Comparison of ENCODE assay signal across 34 cellular contexts in genomic region chr12:99213047-99213446, GRCh38.
DNase-seq lines count a peak whose midpoint lies in the region; TF ChIP-seq lines count a peak whose summit lies in the region.
"Had no signal": no experiment of that assay in that cellular context is flagged by ENCODE, and none has a peak within 500 bp of the region (broad histone marks: within the 10 kb centered on the region; RNA-seq: fewer than 3 reads in every experiment).

No MANE protein-coding gene starts in this region.

- no peak overlapping the region for H3K9ac ChIP-seq in Karpas-422 (ENCODE audit: low read length)
- H3K9ac ChIP-seq: BLaER1; BLaER1 treated with 17β-estradiol and CSF1 and Interleukin-3, amounts not matched to agents 10 nM and 100 nM had no signal

- WGBS in hepatocyte (ENCODE audit: low lambda C conversion rate, missing lambda C conversion rate), result 82% methylated on average over 5 of the region's 5 CpGs

- no peaks in the 10 kb centered on the region for H4K20me1 ChIP-seq in Karpas-422 (ENCODE audit: insufficient read depth, low read depth, low read length)
- no peaks in the 10 kb centered on the region for H4K20me1 ChIP-seq in hepatocyte (ENCODE audit: insufficient read depth, poor library complexity, severe bottlenecking)
- H4K20me1 ChIP-seq: BLaER1; BLaER1 treated with 17β-estradiol and CSF1 and Interleukin-3, amounts not matched to agents 10 nM and 100 nM had no signal

- H3K27ac Mint-ChIP-seq in activated naive CD8-positive, alpha-beta T cell treated with anti-CD3 and anti-CD28 coated beads for 36 hours, result no peak overlapping the region
- H3K27ac Mint-ChIP-seq: B cell; CD14-positive monocyte; CD4-positive, alpha-beta T cell; CD4-positive, CD25-positive, alpha-beta regulatory T cell; CD8-positive, alpha-beta memory T cell; CD8-positive, alpha-beta T cell had no signal

- no peaks in the 10 kb centered on the region for H3K27me3 Mint-ChIP-seq in activated naive CD8-positive, alpha-beta T cell treated with anti-CD3 and anti-CD28 coated beads for 36 hours
- H3K27me3 Mint-ChIP-seq: B cell; CD4-positive, alpha-beta memory T cell; CD4-positive, alpha-beta T cell; CD4-positive, CD25-positive, alpha-beta regulatory T cell had no signal

- H3K4me1 ChIP-seq in Karpas-422 (ENCODE audit: low read length), result peaks cover 6% of the 10 kb centered on the region
- no peaks in the 10 kb centered on the region for H3K4me1 ChIP-seq in hepatocyte (ENCODE audit: insufficient read depth)
- H3K4me1 ChIP-seq: A549; BE2C; BLaER1; BLaER1 treated with 17β-estradiol and CSF1 and Interleukin-3, amounts not matched to agents 10 nM and 100 nM; Caco-2 had no signal

- no peak for TF ChIP-seq CTCF in hepatocyte (IDR thresholded peaks at IDR 0.05; ENCODE audit: poor library complexity)

- H3K9me2 ChIP-seq in Karpas-422 (replicated peaks; ENCODE audit: insufficient read depth, low read length) (no peaks in the 10 kb centered on the region), hepatocyte (replicated peaks; ENCODE audit: insufficient read depth) (no peaks in the 10 kb centered on the region)

- H3K4me3 ChIP-seq in Karpas-422 (ENCODE audit: low read length), result no peak overlapping the region
- no peak overlapping the region for H3K4me3 ChIP-seq in hepatocyte
- H3K4me3 ChIP-seq: A549; BLaER1; BLaER1 treated with 17β-estradiol and CSF1 and Interleukin-3, amounts not matched to agents 10 nM and 100 nM had no signal

- H3K36me3 Mint-ChIP-seq in activated naive CD8-positive, alpha-beta T cell treated with anti-CD3 and anti-CD28 coated beads for 36 hours, result no peaks in the 10 kb centered on the region
- H3K36me3 Mint-ChIP-seq: CD14-positive monocyte; CD4-positive, alpha-beta memory T cell; CD4-positive, CD25-positive, alpha-beta regulatory T cell; CD8-positive, alpha-beta memory T cell; CD8-positive, alpha-beta T cell had no signal

- no peak overlapping the region for H3K4me3 Mint-ChIP-seq in activated naive CD8-positive, alpha-beta T cell treated with anti-CD3 and anti-CD28 coated beads for 36 hours
- H3K4me3 Mint-ChIP-seq: B cell; CD14-positive monocyte; CD4-positive, alpha-beta memory T cell; CD4-positive, alpha-beta T cell; CD4-positive, CD25-positive, alpha-beta regulatory T cell; CD8-positive, alpha-beta memory T cell; CD8-positive, alpha-beta T cell had no signal

- peaks cover 8% of the 10 kb centered on the region for H3K9me3 Mint-ChIP-seq in activated naive CD8-positive, alpha-beta T cell treated with anti-CD3 and anti-CD28 coated beads for 36 hours

- H3K4me2 ChIP-seq in Karpas-422 (ENCODE audit: low read depth, low read length, poor library complexity, severe bottlenecking) (no peak overlapping the region), hepatocyte (no peak overlapping the region)
- H3K4me2 ChIP-seq: A549; BLaER1; BLaER1 treated with 17β-estradiol and CSF1 and Interleukin-3, amounts not matched to agents 10 nM and 100 nM had no signal

- H2AFZ ChIP-seq in Karpas-422 (ENCODE audit: low read length) (no peak overlapping the region), hepatocyte (no peak overlapping the region)

- H3K9me3 ChIP-seq in Karpas-422 (ENCODE audit: low read length) (no peaks in the 10 kb centered on the region), hepatocyte (ENCODE audit: low read depth) (no peaks in the 10 kb centered on the region)
- H3K9me3 ChIP-seq: A549, BE2C, Caco-2 had no signal

- H3K27me3 ChIP-seq in Karpas-422 (ENCODE audit: low read length) (no peaks in the 10 kb centered on the region), hepatocyte (no peaks in the 10 kb centered on the region)
- H3K27me3 ChIP-seq: BE2C; BLaER1; BLaER1 treated with 17β-estradiol and CSF1 and Interleukin-3, amounts not matched to agents 10 nM and 100 nM had no signal

- DNase-seq in G401 (ENCODE audit: low spot score), result peak; percentile 65
- DNase-seq in Karpas-422, result peak; percentile 19
- DNase-seq in cerebellar cortex (ENCODE audit: low spot score), result peak; percentile 54
- DNase-seq in cerebellum (ENCODE audit: low spot score), result peak; percentile 19
- no peak for DNase-seq in hepatocyte (ENCODE audit: low spot score)
- DNase-seq in inferior parietal cortex (ENCODE audit: extremely low spot score), result no peak
- no peak for DNase-seq in activated naive CD8-positive, alpha-beta T cell treated with anti-CD3 and anti-CD28 coated beads for 36 hours
- DNase-seq in RPMI8226, result no peak
- DNase-seq: 8988T; ACHN; AML-193; BE2C; Caco-2; Calu3; CD4-positive, alpha-beta memory T cell; CD4-positive, alpha-beta T cell; CD4-positive, CD25-positive, alpha-beta regulatory T cell; CD8-positive, alpha-beta memory T cell; CD8-positive, alpha-beta T cell; COR-L47; DMS 273 treated with DMSO at 0.1 percent for 48 hours; DMS153; DMS53; DMS79; DMS79 treated with DMSO at 0.1 percent for 48 hours; DND-41; EL had no signal

- no peaks in the 10 kb centered on the region; the same call in 1 of the 2 replicates for H3K36me3 ChIP-seq in Karpas-422 (ENCODE audit: insufficient read depth, low read length)
- H3K36me3 ChIP-seq in hepatocyte (replicated peaks; ENCODE audit: insufficient read depth, low read depth), result no peaks in the 10 kb centered on the region
- H3K36me3 ChIP-seq: BE2C had no signal

- H3K27ac ChIP-seq in Karpas-422 (ENCODE audit: low read length) (no peak overlapping the region), hepatocyte (no peak overlapping the region)
- H3K27ac ChIP-seq: 22Rv1; A549; BLaER1; BLaER1 treated with 17β-estradiol and CSF1 and Interleukin-3, amounts not matched to agents 10 nM and 100 nM; C4-2B had no signal

- H3K79me2 ChIP-seq in Karpas-422 (ENCODE audit: low read length) (no peaks in the 10 kb centered on the region), hepatocyte (no peaks in the 10 kb centered on the region)

- in situ Hi-C loops in G401 (cut with HindIII; ENCODE audit: low sequenced_read_pairs), result no loop called here

- H3K4me1 Mint-ChIP-seq in activated naive CD8-positive, alpha-beta T cell treated with anti-CD3 and anti-CD28 coated beads for 36 hours, result no peaks in the 10 kb centered on the region
- H3K4me1 Mint-ChIP-seq: B cell; CD14-positive monocyte; CD4-positive, alpha-beta memory T cell; CD4-positive, CD25-positive, alpha-beta regulatory T cell; CD8-positive, alpha-beta memory T cell had no signal

Comparison
In these comparisons a context has a peak if more than half of its experiments do, and no peak if none do; other contexts are left out.
1. DNase-seq: peak in G401 (single experiment), Karpas-422 (single experiment), cerebellar cortex (single experiment) and cerebellum (single experiment); none in hepatocyte (single experiment), inferior parietal cortex (single experiment), activated naive CD8-positive, alpha-beta T cell treated with anti-CD3 and anti-CD28 coated beads for 36 hours (single experiment) and RPMI8226 (single experiment).